ENCODE assay signal across 13 cellular contexts in genomic region chr5:36443941-36444340, GRCh38.
"Had no signal": no experiment of that assay in that cellular context is flagged by ENCODE, and none has a peak within 500 bp of the region (broad histone marks: within the 10 kb centered on the region; RNA-seq: fewer than 3 reads in every experiment).

No MANE protein-coding gene starts in this region.

- H3K36me3 ChIP-seq: lower lobe of right lung, thyroid gland, vagina had no signal

- H3K27me3 ChIP-seq: thyroid gland, vagina had no signal

- H3K27ac Mint-ChIP-seq: activated CD4-positive, alpha-beta memory T cell treated with anti-CD3 and anti-CD28 coated beads, Interleukin-2, amount 10 ng/mL, durations not matched to agents 7 days and 5 days; activated T-cell treated with anti-CD3 and anti-CD28 coated beads, Interleukin-2, amount 50 U/mL, for 24 hours had no signal

- H3K9me3 Mint-ChIP-seq: activated CD4-positive, alpha-beta memory T cell treated with anti-CD3 and anti-CD28 coated beads, Interleukin-2, amount 10 ng/mL, durations not matched to agents 7 days and 5 days; activated T-cell treated with anti-CD3 and anti-CD28 coated beads, Interleukin-2, amount 50 U/mL, for 24 hours; central memory CD8-positive, alpha-beta T cell had no signal

- H3K4me3 Mint-ChIP-seq: activated CD4-positive, alpha-beta memory T cell treated with anti-CD3 and anti-CD28 coated beads, Interleukin-2, amount 10 ng/mL, durations not matched to agents 7 days and 5 days; activated CD4-positive, alpha-beta T cell treated with anti-CD3 and anti-CD28 coated beads for 36 hours; activated T-cell treated with anti-CD3 and anti-CD28 coated beads, Interleukin-2, amount 50 U/mL, for 24 hours; central memory CD8-positive, alpha-beta T cell; neural crest cell had no signal

- H3K4me1 Mint-ChIP-seq: central memory CD8-positive, alpha-beta T cell had no signal

- H3K4me3 ChIP-seq: lower lobe of right lung, thyroid gland, vagina had no signal

- DNase-seq: activated CD4-positive, alpha-beta memory T cell treated with anti-CD3 and anti-CD28 coated beads, Interleukin-2, amount 10 ng/mL, durations not matched to agents 7 days and 5 days; activated CD4-positive, alpha-beta T cell treated with anti-CD3 and anti-CD28 coated beads for 36 hours; activated naive CD4-positive, alpha-beta T cell treated with anti-CD3 and anti-CD28 coated beads, Interleukin-2, amount 50 U/mL, for 16 hours; activated T-cell treated with anti-CD3 and anti-CD28 coated beads, Interleukin-2, amount 50 U/mL, for 24 hours; cortex of kidney; effector CD4-positive, alpha-beta T cell; lower lobe of right lung; stimulated activated CD4-positive, alpha-beta T cell treated with anti-CD3 and anti-CD28 coated beads, Interleukin-1b, Interleukin-23, amount 100 ng/mL, for 48 hours had no signal

- H3K27ac ChIP-seq: lower lobe of right lung, thyroid gland, vagina had no signal

- ATAC-seq: activated CD4-positive, alpha-beta T cell treated with anti-CD3 and anti-CD28 coated beads for 36 hours; left colon had no signal

- H3K27me3 Mint-ChIP-seq: activated CD4-positive, alpha-beta memory T cell treated with anti-CD3 and anti-CD28 coated beads, Interleukin-2, amount 10 ng/mL, durations not matched to agents 7 days and 5 days had no signal

- H3K9me3 ChIP-seq: lower lobe of right lung, thyroid gland, vagina had no signal
